Comparison of ENCODE assay signal across 17 cellular contexts in genomic region chr1:244876228-244876910, GRCh38. TPM values are rescaled to one million over a fixed set of nuclear protein-coding genes. Genes with fewer than 3 reads are reported as not detected.
A peak's percentile ranks its signal among the peaks of the same experiment; 100 is the strongest.
DNase-seq lines count a peak whose midpoint lies in the region; ATAC-seq and TF ChIP-seq lines count a peak whose summit lies in the region.
"Had no signal": no experiment of that assay in that cellular context is flagged by ENCODE, and none has a peak within 500 bp of the region (broad histone marks: within the 10 kb centered on the region; RNA-seq: fewer than 3 reads in every experiment).

No MANE protein-coding gene starts in this region.

- no peak overlapping the region for H3K27ac ChIP-seq in GM23338 (ENCODE audit: low read depth)

- H2AFZ ChIP-seq in GM23338 = peak overlapping the region; percentile 32

- CTCF ChIA-PET in activated naive CD4-positive, alpha-beta T cell treated with anti-CD3 and anti-CD28 coated beads, Interleukin-2, amount 10 ng/mL, durations not matched to agents 7 days and 5 days (lab: Charles Lee) = interaction anchor here (0.6 to 1.1 kb wide), 2 partner anchors 23 to 132 kb away, joined by 3 read pairs; no protein-coding TSS in a partner anchor

- TF ChIP-seq EP300 in Ishikawa (IDR thresholded peaks at IDR 0.05; ENCODE audit: borderline replicate concordance) = no peak

- peaks cover 21% of the 10 kb centered on the region for H3K4me1 Mint-ChIP-seq in GM23338
- no peaks in the 10 kb centered on the region for H3K4me1 Mint-ChIP-seq in activated T-helper 2 cell treated with anti-CD3 and anti-CD28 coated beads, Interferon-gamma antibody, Interleukin-2, Interleukin-4, amounts not matched to agents 10 μg/mL and 5 μg/mL and 100 μg/mL, durations not matched to agents 14 hours and 24 hours and 36 hours (ENCODE audit: low read depth)
- no peaks in the 10 kb centered on the region for H3K4me1 Mint-ChIP-seq in activated naive CD4-positive, alpha-beta T cell treated with anti-CD3 and anti-CD28 coated beads, Interleukin-2, amount 10 ng/mL, durations not matched to agents 7 days and 5 days
- H3K4me1 Mint-ChIP-seq: CD4-positive, CD25-positive, alpha-beta regulatory T cell had no signal

- DNase-seq in GM23338 (ENCODE audit: low spot score) (no peak), SW480 (ENCODE audit: low spot score) (peak; percentile 48), kidney tubule cell (ENCODE audit: low spot score) (peak; percentile 33), NAMALWA (ENCODE audit: low spot score) (no peak)
- no peak for DNase-seq in activated T-helper 2 cell treated with anti-CD3 and anti-CD28 coated beads, Interferon-gamma antibody, Interleukin-2, Interleukin-4, amounts not matched to agents 10 μg/mL and 5 μg/mL and 100 μg/mL, durations not matched to agents 14 hours and 24 hours and 36 hours (ENCODE audit: low spot score)
- no peak for DNase-seq in activated naive CD4-positive, alpha-beta T cell treated with anti-CD3 and anti-CD28 coated beads, Interleukin-2, amount 10 ng/mL, durations not matched to agents 7 days and 5 days
- DNase-seq: ACHN; CD4-positive, CD25-positive, alpha-beta regulatory T cell; DMS 273 treated with DMSO at 0.1 percent for 48 hours; DMS79; H9; HFFc6 had no signal

- no peak for ATAC-seq in GM23338
- ATAC-seq in HG03521 (IDR thresholded peaks at IDR 0.05; ENCODE audit: unreplicated experiment) = no peak
- ATAC-seq: GM12878, HepG2 had no signal

- TF ChIP-seq RAD21 in Ishikawa (IDR thresholded peaks at IDR 0.05; ENCODE audit: low read depth) = no peak

- H4K20me1 ChIP-seq in GM23338 (replicated peaks; ENCODE audit: insufficient read depth) = no peaks in the 10 kb centered on the region
- H4K20me1 ChIP-seq: BLaER1 treated with 17β-estradiol and CSF1 and Interleukin-3, amounts not matched to agents 10 nM and 100 nM had no signal

- H3K79me2 ChIP-seq in GM23338 (replicated peaks; ENCODE audit: insufficient read depth) = no peaks in the 10 kb centered on the region

- H3K9me3 Mint-ChIP-seq in GM23338 = no peaks in the 10 kb centered on the region
- H3K9me3 Mint-ChIP-seq in activated T-helper 2 cell treated with anti-CD3 and anti-CD28 coated beads, Interferon-gamma antibody, Interleukin-2, Interleukin-4, amounts not matched to agents 10 μg/mL and 5 μg/mL and 100 μg/mL, durations not matched to agents 14 hours and 24 hours and 36 hours = no peaks in the 10 kb centered on the region
- no peaks in the 10 kb centered on the region for H3K9me3 Mint-ChIP-seq in activated naive CD4-positive, alpha-beta T cell treated with anti-CD3 and anti-CD28 coated beads, Interleukin-2, amount 10 ng/mL, durations not matched to agents 7 days and 5 days
- H3K9me3 Mint-ChIP-seq: CD4-positive, CD25-positive, alpha-beta regulatory T cell; H9; HFFc6 had no signal

- peaks cover 14% of the 10 kb centered on the region for H3K4me1 ChIP-seq in GM23338 (ENCODE audit: insufficient read depth)

- no peak overlapping the region for H3K4me2 ChIP-seq in GM23338

- intact Hi-C loops in activated T-helper 2 cell treated with anti-CD3 and anti-CD28 coated beads, Interferon-gamma antibody, Interleukin-2, Interleukin-4, amounts not matched to agents 10 μg/mL and 5 μg/mL and 100 μg/mL, durations not matched to agents 14 hours and 24 hours and 36 hours (cut with micrococcal nuclease) = no loop called here

- TF ChIP-seq CTCF in GM23338 (conservative IDR thresholded peaks at IDR 0.05; ENCODE audit: low read depth in 2 of 2) = no peak

- no peak overlapping the region for H3K4me3 Mint-ChIP-seq in GM23338
- H3K4me3 Mint-ChIP-seq in activated T-helper 2 cell treated with anti-CD3 and anti-CD28 coated beads, Interferon-gamma antibody, Interleukin-2, Interleukin-4, amounts not matched to agents 10 μg/mL and 5 μg/mL and 100 μg/mL, durations not matched to agents 14 hours and 24 hours and 36 hours (ENCODE audit: low read depth) = no peak overlapping the region
- H3K4me3 Mint-ChIP-seq in activated naive CD4-positive, alpha-beta T cell treated with anti-CD3 and anti-CD28 coated beads, Interleukin-2, amount 10 ng/mL, durations not matched to agents 7 days and 5 days = no peak overlapping the region
- H3K4me3 Mint-ChIP-seq: CD4-positive, CD25-positive, alpha-beta regulatory T cell; H9; HFFc6 had no signal

- no peaks in the 10 kb centered on the region for H3K27me3 ChIP-seq in GM23338 (ENCODE audit: insufficient read depth)
- H3K27me3 ChIP-seq: BLaER1 treated with 17β-estradiol and CSF1 and Interleukin-3, amounts not matched to agents 10 nM and 100 nM had no signal

- H3K9me2 ChIP-seq in GM23338 (ENCODE audit: insufficient read depth) = no peaks in the 10 kb centered on the region

- H3K27me3 Mint-ChIP-seq in GM23338 (ENCODE audit: insufficient read depth, low read depth, poor library complexity) = peaks cover 6% of the 10 kb centered on the region
- H3K27me3 Mint-ChIP-seq in activated T-helper 2 cell treated with anti-CD3 and anti-CD28 coated beads, Interferon-gamma antibody, Interleukin-2, Interleukin-4, amounts not matched to agents 10 μg/mL and 5 μg/mL and 100 μg/mL, durations not matched to agents 14 hours and 24 hours and 36 hours (ENCODE audit: low read depth) = peaks cover 4% of the 10 kb centered on the region
- no peaks in the 10 kb centered on the region for H3K27me3 Mint-ChIP-seq in activated naive CD4-positive, alpha-beta T cell treated with anti-CD3 and anti-CD28 coated beads, Interleukin-2, amount 10 ng/mL, durations not matched to agents 7 days and 5 days

- H3K27ac Mint-ChIP-seq in GM23338 = no peak overlapping the region
- no peak overlapping the region for H3K27ac Mint-ChIP-seq in activated T-helper 2 cell treated with anti-CD3 and anti-CD28 coated beads, Interferon-gamma antibody, Interleukin-2, Interleukin-4, amounts not matched to agents 10 μg/mL and 5 μg/mL and 100 μg/mL, durations not matched to agents 14 hours and 24 hours and 36 hours
- no peak overlapping the region for H3K27ac Mint-ChIP-seq in activated naive CD4-positive, alpha-beta T cell treated with anti-CD3 and anti-CD28 coated beads, Interleukin-2, amount 10 ng/mL, durations not matched to agents 7 days and 5 days
- H3K27ac Mint-ChIP-seq: CD4-positive, CD25-positive, alpha-beta regulatory T cell; HFFc6 had no signal

- H3K36me3 Mint-ChIP-seq in GM23338 (ENCODE audit: low read depth) = no peaks in the 10 kb centered on the region
- H3K36me3 Mint-ChIP-seq in activated T-helper 2 cell treated with anti-CD3 and anti-CD28 coated beads, Interferon-gamma antibody, Interleukin-2, Interleukin-4, amounts not matched to agents 10 μg/mL and 5 μg/mL and 100 μg/mL, durations not matched to agents 14 hours and 24 hours and 36 hours (ENCODE audit: low read depth) = no peaks in the 10 kb centered on the region
- no peaks in the 10 kb centered on the region for H3K36me3 Mint-ChIP-seq in activated naive CD4-positive, alpha-beta T cell treated with anti-CD3 and anti-CD28 coated beads, Interleukin-2, amount 10 ng/mL, durations not matched to agents 7 days and 5 days
- H3K36me3 Mint-ChIP-seq: CD4-positive, CD25-positive, alpha-beta regulatory T cell had no signal

- H3F3A ChIP-seq in GM23338 (replicated peaks; ENCODE audit: low read depth) = no peaks in the 10 kb centered on the region

- H3K4me3 ChIP-seq in GM23338 = no peak overlapping the region
- H3K4me3 ChIP-seq: BLaER1 treated with 17β-estradiol and CSF1 and Interleukin-3, amounts not matched to agents 10 nM and 100 nM; GM12878 had no signal

- H3K36me3 ChIP-seq in GM23338 (ENCODE audit: insufficient read depth) = no peaks in the 10 kb centered on the region
- H3K36me3 ChIP-seq: BLaER1 treated with 17β-estradiol and CSF1 and Interleukin-3, amounts not matched to agents 10 nM and 100 nM had no signal

TF ChIP-seq in GM23338, 12 proteins besides CTCF, POLR2A, EP300 and RAD21 (continues in another document):
- TF ChIP-seq ZNF331 (CRISPR knock-in tag; IDR thresholded peaks at IDR 0.05; ENCODE audit: low read depth) (no peak), EZH2phosphoT487 (IDR thresholded peaks at IDR 0.05; ENCODE audit: unreplicated experiment) (no peak)

TF ChIP-seq in Ishikawa, 13 proteins besides CTCF, POLR2A, EP300 and RAD21 (continues in another document):
- no peak for TF ChIP-seq CEBPB (IDR thresholded peaks at IDR 0.05)
- TF ChIP-seq TEAD4 (IDR thresholded peaks at IDR 0.05) = peak; percentile 56
- TF ChIP-seq USF1 (IDR thresholded peaks at IDR 0.05) = no peak

RNA-seq across cellular contexts. Expression of gene HNRNPU, which starts 12.0 kb away (rescaled TPM):
- 630 and 687 TPM in 2 replicates for total RNA-seq in GM23338 (2014; rRNA removed; shearing (Covaris generic))
- polyA plus RNA-seq in GM23338 (2016; fragmentation: Nextera tagmentation; extraction: Ambion mirVana) = 406 and 422 TPM in 2 replicates
- 569 and 589 TPM in 2 replicates for total RNA-seq in activated T-helper 2 cell treated with anti-CD3 and anti-CD28 coated beads, Interferon-gamma antibody, Interleukin-2, Interleukin-4, amounts not matched to agents 10 μg/mL and 5 μg/mL and 100 μg/mL, durations not matched to agents 14 hours and 24 hours and 36 hours

RNA-seq across cellular contexts. Expression of gene COX20, which starts 40.9 kb away (rescaled TPM):
- total RNA-seq in GM23338 (2014; rRNA removed; shearing (Covaris generic)) = 19.3 and 20.0 TPM in 2 replicates
- 175 and 187 TPM in 2 replicates for polyA plus RNA-seq in GM23338 (2016; fragmentation: Nextera tagmentation; extraction: Ambion mirVana)
- total RNA-seq in activated T-helper 2 cell treated with anti-CD3 and anti-CD28 coated beads, Interferon-gamma antibody, Interleukin-2, Interleukin-4, amounts not matched to agents 10 μg/mL and 5 μg/mL and 100 μg/mL, durations not matched to agents 14 hours and 24 hours and 36 hours = 27.1 and 33.2 TPM in 2 replicates

Comparison
In these comparisons a context has a peak if more than half of its experiments do, and no peak if none do; other contexts are left out.
1. DNase-seq: peak in SW480 (single experiment) and kidney tubule cell (single experiment); none in GM23338 (single experiment), activated T-helper 2 cell treated with anti-CD3 and anti-CD28 coated beads, Interferon-gamma antibody, Interleukin-2, Interleukin-4, amounts not matched to agents 10 μg/mL and 5 μg/mL and 100 μg/mL, durations not matched to agents 14 hours and 24 hours and 36 hours (single experiment), NAMALWA (single experiment) and activated naive CD4-positive, alpha-beta T cell treated with anti-CD3 and anti-CD28 coated beads, Interleukin-2, amount 10 ng/mL, durations not matched to agents 7 days and 5 days (single experiment).